1 cellular context compared by ENCODE assay signal in the genomic region with DNA sequence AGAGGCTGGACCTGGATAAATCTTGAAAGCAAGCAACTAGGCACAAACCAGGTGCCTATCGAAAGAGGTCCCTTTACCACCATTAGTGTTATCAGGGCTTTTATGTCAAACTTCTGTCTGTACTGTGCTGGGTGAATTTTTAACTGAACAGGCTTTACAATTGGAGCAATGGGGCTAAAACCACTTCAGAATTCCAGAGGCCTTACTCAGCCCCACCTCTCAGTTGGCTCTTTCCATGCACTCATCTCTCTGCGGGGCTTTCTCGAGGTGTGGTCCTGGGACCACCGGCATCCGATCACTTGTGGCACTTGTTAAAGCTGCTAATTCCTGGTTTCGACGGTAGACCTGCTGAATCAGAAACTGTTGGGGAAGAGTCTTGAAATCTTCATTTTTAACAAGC.
TF ChIP-seq lines count a peak whose summit lies in the region.

No MANE protein-coding gene starts in this region.

TF ChIP-seq in A549, 52 proteins besides CTCF, POLR2A, EP300 and RAD21 (continued from another document):
- TF ChIP-seq SREBF2 (IDR thresholded peaks at IDR 0.05): no peak
TF ChIP-seq in A549: peak in this region for 0.
